Comparison of ENCODE assay signal across 1 cellular context in the genomic region with DNA sequence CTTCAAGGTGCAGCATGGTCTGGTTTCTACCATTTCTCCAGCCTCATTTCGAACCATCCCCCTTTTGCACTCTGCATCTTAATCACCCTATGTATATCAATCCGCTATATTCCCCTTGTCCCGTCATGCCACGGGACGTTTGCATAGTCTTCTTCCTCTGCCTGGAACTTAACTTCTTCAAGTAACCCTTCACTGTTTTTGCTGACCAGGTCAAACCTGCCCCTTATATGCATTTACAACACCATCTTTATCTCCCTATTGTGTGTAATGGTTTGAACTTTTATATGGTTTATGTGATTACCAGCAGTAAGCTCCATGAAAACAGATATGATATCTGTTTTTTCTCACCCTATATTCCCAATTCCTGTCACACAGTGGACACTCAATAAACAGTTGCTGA.
TF ChIP-seq lines count a peak whose summit lies in the region.

No MANE protein-coding gene starts in this region.

TF ChIP-seq in A549, 52 proteins besides CTCF, POLR2A, EP300 and RAD21 (continued from another document):
- TF ChIP-seq, protein P1, sequence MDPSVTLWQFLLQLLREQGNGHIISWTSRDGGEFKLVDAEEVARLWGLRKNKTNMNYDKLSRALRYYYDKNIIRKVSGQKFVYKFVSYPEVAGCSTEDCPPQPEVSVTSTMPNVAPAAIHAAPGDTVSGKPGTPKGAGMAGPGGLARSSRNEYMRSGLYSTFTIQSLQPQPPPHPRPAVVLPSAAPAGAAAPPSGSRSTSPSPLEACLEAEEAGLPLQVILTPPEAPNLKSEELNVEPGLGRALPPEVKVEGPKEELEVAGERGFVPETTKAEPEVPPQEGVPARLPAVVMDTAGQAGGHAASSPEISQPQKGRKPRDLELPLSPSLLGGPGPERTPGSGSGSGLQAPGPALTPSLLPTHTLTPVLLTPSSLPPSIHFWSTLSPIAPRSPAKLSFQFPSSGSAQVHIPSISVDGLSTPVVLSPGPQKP (IDR thresholded peaks at IDR 0.05; ENCODE audit: low read depth, low read length), result no peak
- TF ChIP-seq, protein P2, sequence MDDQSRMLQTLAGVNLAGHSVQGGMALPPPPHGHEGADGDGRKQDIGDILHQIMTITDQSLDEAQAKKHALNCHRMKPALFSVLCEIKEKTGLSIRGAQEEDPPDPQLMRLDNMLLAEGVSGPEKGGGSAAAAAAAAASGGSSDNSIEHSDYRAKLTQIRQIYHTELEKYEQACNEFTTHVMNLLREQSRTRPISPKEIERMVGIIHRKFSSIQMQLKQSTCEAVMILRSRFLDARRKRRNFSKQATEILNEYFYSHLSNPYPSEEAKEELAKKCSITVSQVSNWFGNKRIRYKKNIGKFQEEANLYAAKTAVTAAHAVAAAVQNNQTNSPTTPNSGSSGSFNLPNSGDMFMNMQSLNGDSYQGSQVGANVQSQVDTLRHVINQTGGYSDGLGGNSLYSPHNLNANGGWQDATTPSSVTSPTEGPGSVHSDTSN (IDR thresholded peaks at IDR 0.05), result no peak
- TF ChIP-seq KDM5A (IDR thresholded peaks at IDR 0.05) (no peak), HEYL (CRISPR knock-in tag; IDR thresholded peaks at IDR 0.05) (no peak)
